ENCODE assay signal across 1 cellular context in genomic region chr20:41159547-41159946, GRCh38.
TF ChIP-seq lines count a peak whose summit lies in the region.

No MANE protein-coding gene starts in this region.

TF ChIP-seq in WTC11, 78 proteins besides CTCF, POLR2A, EP300 and RAD21 (continued from another document):
- TF ChIP-seq ATF6 (CRISPR knock-in tag; IDR thresholded peaks at IDR 0.05): no peak
